In genomic region chr10:50416181-50416824, GRCh38 we compare ENCODE assay signal across 12 cellular contexts.
DNase-seq lines count a peak whose midpoint lies in the region; ATAC-seq, FAIRE-seq and TF ChIP-seq lines count a peak whose summit lies in the region.
"Had no signal": no experiment of that assay in that cellular context is flagged by ENCODE, and none has a peak within 500 bp of the region (broad histone marks: within the 10 kb centered on the region; RNA-seq: fewer than 3 reads in every experiment).

No MANE protein-coding gene starts in this region.

- H3K36me3 ChIP-seq in GM23248 (ENCODE audit: low read depth) (no peaks in the 10 kb centered on the region), muscle layer of duodenum (ENCODE audit: control insufficient read depth in 1 of 2, insufficient read depth in 2 of 2, low read length in 2 of 2) (no peaks in the 10 kb centered on the region)

- peak; percentile 35 for TF ChIP-seq CTCF in AG10803 (conservative IDR thresholded peaks at IDR 0.05; ENCODE audit: low read length)

- H3K4me1 ChIP-seq in GM23248 (ENCODE audit: insufficient read depth) (peaks cover 34% of the 10 kb centered on the region), muscle layer of duodenum (ENCODE audit: control insufficient read depth in 1 of 2, insufficient read depth in 2 of 2, low read length in 2 of 2) (peaks cover 3 to 4% of the 10 kb centered on the region in 2 donors)

- H3K9ac ChIP-seq in GM23248: peak overlapping the region; percentile 88

- peak overlapping the region; percentile 86 for H3K4me3 Mint-ChIP-seq in central memory CD8-positive, alpha-beta T cell
- H3K4me3 Mint-ChIP-seq: activated CD4-positive, alpha-beta memory T cell treated with anti-CD3 and anti-CD28 coated beads for 36 hours had no signal

- intact Hi-C loops in left colon (cut with DNase I, micrococcal nuclease): no loop called here

- WGBS in GM23248 (ENCODE audit: low coverage in 1 of 2, low lambda C conversion rate in 2 of 2, missing lambda C conversion rate in 2 of 2), 2 experiments: 6 to 10% methylated on average over 2 of the region's 2 CpGs

- ATAC-seq in central memory CD8-positive, alpha-beta T cell (replicated peaks; ENCODE audit: extremely low read depth, poor library complexity, severe bottlenecking): no peak
- no peak for ATAC-seq in left colon

- H3K9me3 ChIP-seq in GM23248 (ENCODE audit: low read depth) (no peaks in the 10 kb centered on the region), muscle layer of duodenum (ENCODE audit: control insufficient read depth in 1 of 2, low read length in 2 of 2) (no peaks in the 10 kb centered on the region)

- H2AFZ ChIP-seq in GM23248: no peak overlapping the region

- DNase-seq in AG10803 (ENCODE audit: low read depth) (peak; percentile 31), GM23248 (peak; percentile 42), urothelium cell line (ENCODE audit: low spot score) (no peak), left colon (no peak)
- DNase-seq in central memory CD8-positive, alpha-beta T cell (ENCODE audit: low spot score in 2 of 2): no peak
- DNase-seq in activated effector memory CD4-positive, alpha-beta T cell treated with anti-CD3 and anti-CD28 coated beads, Interleukin-2, amount 50 U/mL, for 16 hours: no peak
- no peak for DNase-seq in central memory CD4-positive, alpha-beta T cell
- DNase-seq: activated CD4-positive, alpha-beta memory T cell treated with anti-CD3 and anti-CD28 coated beads for 36 hours; DMS79 treated with DMSO at 0.1 percent for 48 hours; NCI-H187 had no signal

- no peaks in the 10 kb centered on the region for H3K9me2 ChIP-seq in GM23248 (ENCODE audit: insufficient read depth)

- H3K4me3 ChIP-seq in AG10803 (ENCODE audit: low read length) (peak overlapping the region; percentile 87), GM23248 (peak overlapping the region; percentile 93), muscle layer of duodenum (ENCODE audit: low read depth in 1 of 2, low read length in 2 of 2) (peak overlapping the region; percentile 45 to 78)

- in situ Hi-C loops in GM23248 (cut with MboI): no loop called here

- peaks cover 64% of the 10 kb centered on the region for H3K4me1 Mint-ChIP-seq in central memory CD8-positive, alpha-beta T cell

- peak overlapping the region; percentile 98 for H3K4me2 ChIP-seq in GM23248 (ENCODE audit: unreplicated experiment)

- H3K9me3 Mint-ChIP-seq in central memory CD8-positive, alpha-beta T cell: no peaks in the 10 kb centered on the region
- H3K9me3 Mint-ChIP-seq: activated CD4-positive, alpha-beta memory T cell treated with anti-CD3 and anti-CD28 coated beads for 36 hours; brain had no signal

- no peaks in the 10 kb centered on the region for H3K27me3 Mint-ChIP-seq in central memory CD8-positive, alpha-beta T cell
- H3K27me3 Mint-ChIP-seq: activated CD4-positive, alpha-beta memory T cell treated with anti-CD3 and anti-CD28 coated beads for 36 hours had no signal

- FAIRE-seq in urothelium cell line (lab: Jason Lieb, UNC): no peak

- H3K36me3 Mint-ChIP-seq in central memory CD8-positive, alpha-beta T cell (ENCODE audit: insufficient read depth): peaks cover 1% of the 10 kb centered on the region
- H3K36me3 Mint-ChIP-seq: activated CD4-positive, alpha-beta memory T cell treated with anti-CD3 and anti-CD28 coated beads for 36 hours; brain had no signal

- H3K27ac ChIP-seq in GM23248 (no peak overlapping the region), muscle layer of duodenum (ENCODE audit: low read length) (no peak overlapping the region)

- H3K27me3 ChIP-seq in GM23248 (replicated peaks; ENCODE audit: insufficient read depth): no peaks in the 10 kb centered on the region
- H3K27me3 ChIP-seq in muscle layer of duodenum (ENCODE audit: low read depth, low read length): no peaks in the 10 kb centered on the region

- no peaks in the 10 kb centered on the region for H4K20me1 ChIP-seq in GM23248 (ENCODE audit: insufficient read depth)

- peaks cover 15% of the 10 kb centered on the region for H3F3A ChIP-seq in GM23248 (ENCODE audit: insufficient read depth)

- H3K79me2 ChIP-seq in GM23248 (ENCODE audit: insufficient read depth): peaks cover 66% of the 10 kb centered on the region

- H3K27ac Mint-ChIP-seq in central memory CD8-positive, alpha-beta T cell (ENCODE audit: low read depth): no peak overlapping the region
- H3K27ac Mint-ChIP-seq: activated CD4-positive, alpha-beta memory T cell treated with anti-CD3 and anti-CD28 coated beads for 36 hours; brain had no signal

Comparison
In these comparisons a context has a peak if more than half of its experiments do, and no peak if none do; other contexts are left out.
1. DNase-seq: peak in AG10803 (single experiment) and GM23248 (single experiment); none in central memory CD8-positive, alpha-beta T cell (0 of 2), activated effector memory CD4-positive, alpha-beta T cell treated with anti-CD3 and anti-CD28 coated beads, Interleukin-2, amount 50 U/mL, for 16 hours (single experiment), central memory CD4-positive, alpha-beta T cell (single experiment), urothelium cell line (single experiment) and left colon (0 of 2).
2. Peak in every context shown above with its lines, with median percentiles within 50 percentile points of each other: H3K4me3 ChIP-seq.